In the genomic region with DNA sequence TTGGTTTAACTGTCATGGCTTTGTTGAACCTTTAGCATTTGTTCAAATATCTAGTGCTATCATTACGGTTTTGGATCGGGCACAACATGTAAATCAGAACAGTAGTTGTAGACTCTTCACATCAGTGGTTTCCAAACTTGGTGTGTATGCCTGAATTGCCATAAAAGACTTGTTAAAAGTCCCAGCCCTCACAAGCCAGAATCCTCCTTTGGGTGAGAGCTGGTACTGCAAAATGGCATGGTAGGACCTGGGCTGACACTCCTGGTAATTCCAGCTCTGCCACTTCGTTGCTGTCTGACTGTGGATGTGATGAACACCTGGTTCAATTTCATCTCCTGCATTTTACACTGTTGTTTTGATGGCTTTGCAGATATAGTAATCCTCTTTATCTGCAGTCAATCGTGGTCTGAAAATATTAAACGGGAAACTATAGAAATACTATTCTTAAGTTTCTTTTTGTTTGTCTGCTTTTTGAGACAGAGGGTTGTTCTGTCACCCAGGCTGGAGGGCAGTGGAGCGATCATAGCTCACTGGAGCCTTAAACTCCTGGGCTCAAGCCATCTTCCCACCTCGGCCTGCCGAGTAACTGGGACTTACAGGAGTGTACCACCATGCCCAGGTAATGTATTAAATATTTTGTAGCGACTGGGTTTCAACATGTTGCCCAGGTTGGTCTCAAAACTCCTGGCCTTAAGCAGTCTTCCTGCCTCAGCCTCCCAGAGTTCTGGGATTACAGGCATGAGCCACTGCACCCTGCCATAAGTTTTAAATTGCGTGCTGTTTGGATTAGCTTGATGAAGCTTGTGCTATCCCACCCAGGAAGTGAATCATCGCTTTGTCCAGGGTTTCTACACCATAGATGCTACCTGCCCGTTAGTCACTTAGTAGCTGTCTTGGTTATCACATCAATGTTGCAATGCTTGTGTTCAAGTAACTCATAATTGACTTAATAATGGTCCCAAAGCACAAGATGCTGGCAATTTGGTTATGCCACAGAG, we compare ENCODE assay signal across 9 cellular contexts.
DNase-seq lines count a peak whose midpoint lies in the region; ATAC-seq, FAIRE-seq and TF ChIP-seq lines count a peak whose summit lies in the region.
"Had no signal": no experiment of that assay in that cellular context is flagged by ENCODE, and none has a peak within 500 bp of the region (broad histone marks: within the 10 kb centered on the region; RNA-seq: fewer than 3 reads in every experiment).

No MANE protein-coding gene starts in this region.

- H4K20me1 ChIP-seq in neural progenitor cell (ENCODE audit: low read depth), result peaks cover 76% of the 10 kb centered on the region

- no peak overlapping the region for H3K4me3 Mint-ChIP-seq in neural progenitor cell

- peaks cover 2% of the 10 kb centered on the region for H3K27me3 Mint-ChIP-seq in neural progenitor cell (ENCODE audit: insufficient read depth, low read depth)

- H3K4me2 ChIP-seq in neural progenitor cell, result no peak overlapping the region

- no peaks in the 10 kb centered on the region for H3K9me3 ChIP-seq in breast epithelium
- H3K9me3 ChIP-seq in neural progenitor cell (ENCODE audit: low read depth), result no peaks in the 10 kb centered on the region
- H3K9me3 ChIP-seq: right lobe of liver had no signal

- peaks cover 7% of the 10 kb centered on the region for H3F3A ChIP-seq in neural progenitor cell (ENCODE audit: low read depth)

- H3K27me3 ChIP-seq in H7 (ENCODE audit: control insufficient read depth, insufficient read depth, low read length) (no peaks in the 10 kb centered on the region), breast epithelium (no peaks in the 10 kb centered on the region), neural progenitor cell (no peaks in the 10 kb centered on the region)
- H3K27me3 ChIP-seq: right lobe of liver had no signal

- DNase-seq in Caki2 (ENCODE audit: low read depth), result peak; percentile 54
- DNase-seq in H7, result peak; percentile 64
- DNase-seq in RCC 7860 (ENCODE audit: low spot score), result peak; percentile 79
- DNase-seq in breast epithelium (ENCODE audit: low spot score in 2 of 2), result no peak
- peak; percentile 57 for DNase-seq in neural progenitor cell (ENCODE audit: low spot score)
- DNase-seq in DMS153 treated with DMSO at 0.1 percent for 48 hours (lab: John Stamatoyannopoulos, UW; ENCODE audit: unreplicated experiment), result no peak
- no peak for DNase-seq in COLO668 (lab: John Stamatoyannopoulos, UW; ENCODE audit: unreplicated experiment)
- DNase-seq: right lobe of liver had no signal

- intact Hi-C loops in breast epithelium (cut with DNase I; ENCODE audit: low total_unique reads), result no loop called here

- ATAC-seq in HG03521 (IDR thresholded peaks at IDR 0.05; ENCODE audit: unreplicated experiment), result no peak

- H3K27ac Mint-ChIP-seq in neural progenitor cell, result no peak overlapping the region

- H3K36me3 Mint-ChIP-seq in neural progenitor cell, result peaks cover 3% of the 10 kb centered on the region

- H3K79me2 ChIP-seq in neural progenitor cell (ENCODE audit: low read depth), result peaks cover 98% of the 10 kb centered on the region

- peak; percentile 84 for FAIRE-seq in RCC 7860 (lab: Jason Lieb, UNC)

- no peaks in the 10 kb centered on the region for H3K36me3 ChIP-seq in H7 (replicated peaks; ENCODE audit: control insufficient read depth, insufficient read depth, low read length)
- H3K36me3 ChIP-seq in breast epithelium, result no peaks in the 10 kb centered on the region
- H3K36me3 ChIP-seq in neural progenitor cell, result no peaks in the 10 kb centered on the region
- H3K36me3 ChIP-seq: right lobe of liver had no signal

- in situ Hi-C loops in Caki2 (cut with HindIII; ENCODE audit: low pct_unique_long_range_greater_than_20kb, low sequenced_read_pairs), result no loop called here

- H3K4me3 ChIP-seq in H7 (ENCODE audit: insufficient read depth, low read depth, low read length), result no peak overlapping the region
- no peak overlapping the region for H3K4me3 ChIP-seq in breast epithelium
- no peak overlapping the region for H3K4me3 ChIP-seq in neural progenitor cell
- H3K4me3 ChIP-seq: right lobe of liver had no signal

- H3K4me1 Mint-ChIP-seq in neural progenitor cell, result peaks cover 10% of the 10 kb centered on the region

- H3K4me1 ChIP-seq in breast epithelium (peaks cover 0 to 5% of the 10 kb centered on the region in 2 donors), neural progenitor cell (peaks cover 4% of the 10 kb centered on the region)

- TF ChIP-seq POLR2A in breast epithelium (IDR thresholded peaks at IDR 0.05), result no peak

- TF ChIP-seq CTCF in breast epithelium (IDR thresholded peaks at IDR 0.05), result peak; percentile 12 to 29 (median 29)
- TF ChIP-seq CTCF in neural progenitor cell (IDR thresholded peaks at IDR 0.05), result peak; percentile 42

- no peak overlapping the region for H2AFZ ChIP-seq in neural progenitor cell (replicated peaks)

- no peak overlapping the region for H3K9ac ChIP-seq in neural progenitor cell

- no peaks in the 10 kb centered on the region for H3K9me3 Mint-ChIP-seq in neural progenitor cell

- H3K27ac ChIP-seq in breast epithelium (no peak overlapping the region), neural progenitor cell (no peak overlapping the region)
- H3K27ac ChIP-seq: right lobe of liver had no signal

Comparison
In these comparisons a context has a peak if more than half of its experiments do, and no peak if none do; other contexts are left out.
1. DNase-seq: peak in Caki2 (single experiment), H7 (single experiment), RCC 7860 (single experiment) and neural progenitor cell (single experiment); none in breast epithelium (0 of 2), DMS153 treated with DMSO at 0.1 percent for 48 hours (single experiment) and COLO668 (single experiment).